ENCODE assay signal across 12 cellular contexts in the genomic region with DNA sequence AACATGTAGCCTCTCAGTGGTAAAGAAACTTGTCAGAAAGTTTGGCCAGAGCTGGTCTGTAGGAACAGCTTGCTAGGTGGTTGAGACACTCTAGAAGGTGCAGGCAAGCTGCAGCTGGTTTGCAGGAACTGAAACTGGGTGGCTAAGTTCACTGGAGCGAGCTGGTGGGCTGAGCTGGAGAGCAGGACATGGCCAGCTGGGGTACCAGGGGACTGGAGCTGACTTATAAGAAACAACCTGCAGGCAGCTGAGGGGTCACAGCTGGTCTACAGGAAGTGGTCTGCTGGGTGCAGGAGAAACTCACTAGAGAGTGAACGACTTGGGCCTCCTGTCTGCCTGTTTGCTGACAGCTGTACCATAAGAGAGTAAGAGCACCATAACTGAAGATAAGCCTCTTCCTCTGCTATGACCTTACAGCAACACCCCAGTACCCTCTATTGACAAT.
DNase-seq lines count a peak whose midpoint lies in the region; ATAC-seq, FAIRE-seq and TF ChIP-seq lines count a peak whose summit lies in the region.
"Had no signal": no experiment of that assay in that cellular context is flagged by ENCODE, and none has a peak within 500 bp of the region (broad histone marks: within the 10 kb centered on the region; RNA-seq: fewer than 3 reads in every experiment).

No MANE protein-coding gene starts in this region.

- WGBS in suprapubic skin = 69% methylated on average over 2 of the region's 2 CpGs
- WGBS in trophoblast cell (ENCODE audit: extremely low coverage, insufficient coverage, insufficient read length) = no CpG with 5 or more reads among the region's 2 CpGs

- no peak overlapping the region for H4K8ac ChIP-seq in trophoblast cell (ENCODE audit: low read depth, low read length)

- H3K4me3 ChIP-seq in astrocyte (ENCODE audit: insufficient read depth, low read depth, low read length) (no peak overlapping the region), suprapubic skin (no peak overlapping the region), trophoblast cell (ENCODE audit: low read depth, low read length) (no peak overlapping the region)
- H3K4me3 ChIP-seq: left ventricle myocardium inferior, upper lobe of left lung had no signal

- no peak for TF ChIP-seq EP300 in suprapubic skin (IDR thresholded peaks at IDR 0.05)

- TF ChIP-seq CTCF in astrocyte (IDR thresholded peaks at IDR 0.05; ENCODE audit: insufficient read depth, low read depth, low read length) (no peak), glutamatergic neuron (IDR thresholded peaks at IDR 0.05; ENCODE audit: partially characterized antibody, unreplicated experiment) (no peak), suprapubic skin (IDR thresholded peaks at IDR 0.05) (no peak)

- H2AK5ac ChIP-seq in trophoblast cell (ENCODE audit: low read length) = no peak overlapping the region

- no peak overlapping the region for H3K4me2 ChIP-seq in astrocyte (ENCODE audit: low read length)
- H3K4me2 ChIP-seq in trophoblast cell (ENCODE audit: low read length) = no peak overlapping the region

- H2BK120ac ChIP-seq in trophoblast cell (ENCODE audit: insufficient read depth, low read length, poor library complexity) = no peak overlapping the region

- H3K9me3 Mint-ChIP-seq in astrocyte (ENCODE audit: unreplicated experiment) (no peaks in the 10 kb centered on the region), glutamatergic neuron (ENCODE audit: unreplicated experiment) (no peaks in the 10 kb centered on the region)
- H3K9me3 Mint-ChIP-seq: activated T-helper 2 cell treated with anti-CD3 and anti-CD28 coated beads, Interferon-gamma antibody, Interleukin-2, Interleukin-4, amounts not matched to agents 10 μg/mL and 5 μg/mL and 100 μg/mL, durations not matched to agents 14 hours and 24 hours and 36 hours had no signal

- in situ Hi-C loops in G401 (cut with HindIII; ENCODE audit: low sequenced_read_pairs) = no loop called here

- no peak for DNase-seq in astrocyte (ENCODE audit: low read depth)
- DNase-seq in G401 (ENCODE audit: low spot score) = no peak
- DNase-seq in glutamatergic neuron = no peak
- DNase-seq in suprapubic skin (ENCODE audit: low spot score in 2 of 2) = no peak
- no peak for DNase-seq in trophoblast cell
- DNase-seq: left ventricle myocardium inferior, SHP77, upper lobe of left lung had no signal

- no peaks in the 10 kb centered on the region for H3K27me3 ChIP-seq in astrocyte (ENCODE audit: insufficient read depth, low read length)
- H3K27me3 ChIP-seq in suprapubic skin = no peaks in the 10 kb centered on the region
- no peaks in the 10 kb centered on the region for H3K27me3 ChIP-seq in trophoblast cell (ENCODE audit: insufficient read depth, low read length)
- H3K27me3 ChIP-seq: upper lobe of left lung had no signal

- H4K12ac ChIP-seq in trophoblast cell (ENCODE audit: low read depth, low read length) = no peak overlapping the region

- H3K4ac ChIP-seq in trophoblast cell (ENCODE audit: low read depth, low read length) = no peak overlapping the region

- H3K18ac ChIP-seq in trophoblast cell (ENCODE audit: low read length) = no peak overlapping the region

- no peaks in the 10 kb centered on the region for H3K36me3 ChIP-seq in astrocyte (ENCODE audit: insufficient read depth, low read length)
- no peaks in the 10 kb centered on the region for H3K36me3 ChIP-seq in suprapubic skin
- H3K36me3 ChIP-seq in trophoblast cell (ENCODE audit: control insufficient read depth in 1 of 2, insufficient read depth in 2 of 2, low read length in 2 of 2) = no peaks in the 10 kb centered on the region
- H3K36me3 ChIP-seq: left ventricle myocardium inferior, upper lobe of left lung had no signal

- H2AFZ ChIP-seq in astrocyte (ENCODE audit: low read depth, low read length) = peak overlapping the region; percentile 30
- no peak overlapping the region for H2AFZ ChIP-seq in trophoblast cell (ENCODE audit: insufficient read depth, low read length, poor library complexity)

- H3K27ac ChIP-seq in astrocyte (ENCODE audit: low read depth, low read length) (no peak overlapping the region), suprapubic skin (no peak overlapping the region), trophoblast cell (ENCODE audit: low read depth, low read length) (no peak overlapping the region)
- H3K27ac ChIP-seq: left ventricle myocardium inferior, upper lobe of left lung had no signal

- no peaks in the 10 kb centered on the region for H3K36me3 Mint-ChIP-seq in astrocyte (ENCODE audit: low read depth, unreplicated experiment)
- no peaks in the 10 kb centered on the region for H3K36me3 Mint-ChIP-seq in glutamatergic neuron (ENCODE audit: unreplicated experiment)

- H3K4me1 Mint-ChIP-seq in astrocyte (ENCODE audit: low read depth, unreplicated experiment) = no peaks in the 10 kb centered on the region
- no peaks in the 10 kb centered on the region for H3K4me1 Mint-ChIP-seq in glutamatergic neuron (ENCODE audit: low read depth, unreplicated experiment)

- no peaks in the 10 kb centered on the region for H3K9me3 ChIP-seq in astrocyte (ENCODE audit: insufficient read depth, low read depth, low read length)
- H3K9me3 ChIP-seq in suprapubic skin = no peaks in the 10 kb centered on the region
- H3K9me3 ChIP-seq in trophoblast cell (ENCODE audit: insufficient read depth, low read depth, low read length) = no peaks in the 10 kb centered on the region
- H3K9me3 ChIP-seq: left ventricle myocardium inferior, upper lobe of left lung had no signal

- H3K14ac ChIP-seq in trophoblast cell (ENCODE audit: low read length) = no peak overlapping the region

- H3K4me3 Mint-ChIP-seq in astrocyte (ENCODE audit: unreplicated experiment) (no peak overlapping the region), glutamatergic neuron (ENCODE audit: unreplicated experiment) (no peak overlapping the region)

- H3K27ac Mint-ChIP-seq in astrocyte (ENCODE audit: unreplicated experiment) = no peak overlapping the region
- no peak overlapping the region for H3K27ac Mint-ChIP-seq in glutamatergic neuron (ENCODE audit: unreplicated experiment)
- H3K27ac Mint-ChIP-seq: activated T-helper 2 cell treated with anti-CD3 and anti-CD28 coated beads, Interferon-gamma antibody, Interleukin-2, Interleukin-4, amounts not matched to agents 10 μg/mL and 5 μg/mL and 100 μg/mL, durations not matched to agents 14 hours and 24 hours and 36 hours had no signal

- no peak overlapping the region for H3K23ac ChIP-seq in trophoblast cell (ENCODE audit: low read length)

- H3K79me1 ChIP-seq in trophoblast cell (ENCODE audit: low read length) = no peaks in the 10 kb centered on the region

- H4K91ac ChIP-seq in trophoblast cell (ENCODE audit: low read depth, low read length) = no peak overlapping the region

- H2BK12ac ChIP-seq in trophoblast cell (ENCODE audit: low read length) = no peak overlapping the region

- no peaks in the 10 kb centered on the region for H4K20me1 ChIP-seq in astrocyte (ENCODE audit: insufficient read depth, low read length)

- H3K4me1 ChIP-seq in astrocyte (ENCODE audit: insufficient read depth, low read length) = no peaks in the 10 kb centered on the region
- no peaks in the 10 kb centered on the region for H3K4me1 ChIP-seq in suprapubic skin
- H3K4me1 ChIP-seq in trophoblast cell (ENCODE audit: control insufficient read depth in 1 of 2, insufficient read depth in 2 of 2, low read length in 2 of 2) = no peaks in the 10 kb centered on the region
- H3K4me1 ChIP-seq: left ventricle myocardium inferior, upper lobe of left lung had no signal

- H3K79me2 ChIP-seq in astrocyte (ENCODE audit: insufficient read depth, low read length) = no peaks in the 10 kb centered on the region
- H3K79me2 ChIP-seq in trophoblast cell (ENCODE audit: control insufficient read depth, insufficient read depth, low read length, poor library complexity) = no peaks in the 10 kb centered on the region

- FAIRE-seq in astrocyte (lab: Jason Lieb, UNC) = no peak

- H3K27me3 Mint-ChIP-seq in astrocyte (ENCODE audit: low read depth, unreplicated experiment) = peaks cover 2% of the 10 kb centered on the region
- no peaks in the 10 kb centered on the region for H3K27me3 Mint-ChIP-seq in glutamatergic neuron (ENCODE audit: unreplicated experiment)

- ATAC-seq in GM18499 (IDR thresholded peaks at IDR 0.05; ENCODE audit: insufficient read depth, unreplicated experiment) (peak; percentile 91), GM21447 (IDR thresholded peaks at IDR 0.05; ENCODE audit: unreplicated experiment) (peak; percentile 89), HG03196 (IDR thresholded peaks at IDR 0.05; ENCODE audit: unreplicated experiment) (peak; percentile 99)

- H2BK5ac ChIP-seq in trophoblast cell (ENCODE audit: low read depth, low read length, poor library complexity) = no peak overlapping the region

- H3K9ac ChIP-seq in astrocyte (ENCODE audit: low read length) = no peak overlapping the region
- H3K9ac ChIP-seq in trophoblast cell (ENCODE audit: low read length) = no peak overlapping the region

- no peak for TF ChIP-seq POLR2A in suprapubic skin (IDR thresholded peaks at IDR 0.05)
